Comparison of ENCODE assay signal across 16 cellular contexts in the genomic region with DNA sequence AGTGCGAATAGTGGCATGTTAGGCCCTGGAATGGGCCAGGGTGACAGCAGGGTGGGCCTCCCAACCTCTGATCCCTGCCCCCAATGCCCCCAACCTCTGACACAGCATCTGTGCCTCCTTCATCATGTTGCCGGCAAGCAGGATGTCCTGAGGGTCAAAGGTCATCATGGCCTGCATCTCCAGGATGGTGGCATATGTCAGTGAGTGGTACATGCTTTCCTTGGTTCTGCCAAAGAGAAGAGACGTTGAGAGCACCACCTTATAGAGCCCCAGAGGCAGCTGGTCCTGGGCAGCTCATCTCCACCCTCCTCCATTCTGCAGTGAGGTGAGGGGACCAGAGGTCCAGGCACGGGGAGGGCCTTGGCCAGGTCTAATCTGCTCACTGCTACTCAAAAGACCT. TPM values are rescaled to one million over a fixed set of nuclear protein-coding genes. Genes with fewer than 3 reads are reported as not detected.
A peak's percentile ranks its signal among the peaks of the same experiment; 100 is the strongest.
DNase-seq lines count a peak whose midpoint lies in the region; ATAC-seq and TF ChIP-seq lines count a peak whose summit lies in the region.
"Had no signal": no experiment of that assay in that cellular context is flagged by ENCODE, and none has a peak within 500 bp of the region (broad histone marks: within the 10 kb centered on the region; RNA-seq: fewer than 3 reads in every experiment).

No MANE protein-coding gene starts in this region.

- TF ChIP-seq POLR2A in esophagus squamous epithelium (IDR thresholded peaks at IDR 0.05), result no peak

- TF ChIP-seq CTCF in C4-2B (conservative IDR thresholded peaks at IDR 0.05) (no peak), VCaP (conservative IDR thresholded peaks at IDR 0.05) (no peak), esophagus squamous epithelium (IDR thresholded peaks at IDR 0.05) (no peak)

- ATAC-seq in GM21737 (IDR thresholded peaks at IDR 0.05; ENCODE audit: unreplicated experiment) (no peak), GM21529 (IDR thresholded peaks at IDR 0.05; ENCODE audit: unreplicated experiment) (no peak)

- no peak for DNase-seq in esophagus squamous epithelium (lab: John Stamatoyannopoulos, UW)
- peak; percentile 66 for DNase-seq in posterior vena cava (ENCODE audit: low spot score)
- DNase-seq in hippocampal formation (lab: John Stamatoyannopoulos, UW), result no peak
- DNase-seq in stimulated activated naive CD4-positive, alpha-beta T cell (lab: John Stamatoyannopoulos, UW), result no peak
- DNase-seq: C1 segment of cervical spinal cord; CD4-positive, alpha-beta memory T cell; DMS79; HCEC 1CT; HFFc6 had no signal

- intact Hi-C loops in esophagus squamous epithelium (cut with DNase I), result no loop called here
- intact Hi-C loops in posterior vena cava (cut with DNase I), result no loop called here

- WGBS in esophagus squamous epithelium, 2 donors, result 83 to 90% methylated on average over 2 to 3 of the region's 4 CpGs

- H3K4me1 ChIP-seq in esophagus squamous epithelium, result peaks cover 21 to 39% (median 29%) of the 10 kb centered on the region in 3 donors

- H3K27ac ChIP-seq in C4-2B (peak overlapping the region; percentile 79), VCaP (peak overlapping the region; percentile 88), esophagus squamous epithelium (peak overlapping the region in 3 of 4 donors; percentile 83 to 90 (median 87))
- H3K27ac ChIP-seq: HL-60 had no signal

- H3K27me3 ChIP-seq in esophagus squamous epithelium, result no peaks in the 10 kb centered on the region

- peaks cover 0 to 11% (median 0%) of the 10 kb centered on the region in 3 donors for H3K36me3 ChIP-seq in esophagus squamous epithelium

- no peak overlapping the region for H3K4me3 ChIP-seq in esophagus squamous epithelium
- H3K4me3 ChIP-seq: GM12878 had no signal

- no peaks in the 10 kb centered on the region for H3K9me3 ChIP-seq in esophagus squamous epithelium

RNA-seq across cellular contexts. Expression of a gene that starts 17.6 kb away (rescaled TPM):
- total RNA-seq in esophagus squamous epithelium (10 to 100 TPM; 16.4 to 60.9 (median 48.8) TPM), posterior vena cava (1 to 10 TPM in 1 of 2 donors, under 1 TPM in 1; 0.81 to 1.6 TPM)
- total RNA-seq: B cell; CD4-positive, alpha-beta memory T cell had no signal

Comparison
In these comparisons a context has a peak if more than half of its experiments do, and no peak if none do; other contexts are left out.
1. RNA of a gene that starts 17.6 kb away (total RNA-seq): 16.4 to 60.9 TPM in esophagus squamous epithelium; 0.81 to 1.6 TPM in posterior vena cava; every median in the first group is over 4 times any median in the second.
2. Peak in every context shown above with its lines, with median percentiles within 50 percentile points of each other: H3K27ac ChIP-seq.